8 cellular contexts compared by ENCODE assay signal in genomic region chr5:100777680-100778281, GRCh38.
DNase-seq lines count a peak whose midpoint lies in the region; ATAC-seq, FAIRE-seq and TF ChIP-seq lines count a peak whose summit lies in the region.

No MANE protein-coding gene starts in this region.

- H3K4me2 ChIP-seq in PC-3 (ENCODE audit: low read length) = peak overlapping the region; percentile 74
- H3K4me2 ChIP-seq in trophoblast cell (ENCODE audit: low read length) = no peak overlapping the region

- H3K27me3 ChIP-seq in AG04450 (ENCODE audit: control insufficient read depth, insufficient read depth, low read length) (no peaks in the 10 kb centered on the region), PC-3 (ENCODE audit: low read length) (no peaks in the 10 kb centered on the region), trophoblast cell (ENCODE audit: insufficient read depth, low read length) (no peaks in the 10 kb centered on the region)

- ATAC-seq in GM18861 (IDR thresholded peaks at IDR 0.05; ENCODE audit: unreplicated experiment) = peak; percentile 65
- peak; percentile 61 for ATAC-seq in HG03039 (IDR thresholded peaks at IDR 0.05; ENCODE audit: unreplicated experiment)
- peak; percentile 88 for ATAC-seq in PC-3

- POLR2A ChIA-PET in AG04450 (lab: Yijun Ruan, JAX) = interaction anchor here (0.8 kb wide), 1 partner anchor 24 kb away, joined by 3 read pairs; no protein-coding TSS in a partner anchor
- POLR2A ChIA-PET in PC-3 (lab: Charles Lee; ENCODE audit: unreplicated experiment) = interaction anchor here (0.6 kb wide), 1 partner anchor 19 kb away, joined by 4 read pairs; no protein-coding TSS in a partner anchor

- no peaks in the 10 kb centered on the region for H3K9me3 ChIP-seq in AG04450 (ENCODE audit: control insufficient read depth, insufficient read depth, low read length)
- no peaks in the 10 kb centered on the region for H3K9me3 ChIP-seq in PC-3 (ENCODE audit: low read length)
- no peaks in the 10 kb centered on the region for H3K9me3 ChIP-seq in trophoblast cell (ENCODE audit: insufficient read depth, low read depth, low read length)

- H3K4me3 ChIP-seq in AG04450 (ENCODE audit: low read depth, low read length) (no peak overlapping the region), PC-3 (ENCODE audit: low read length) (peak overlapping the region; percentile 19; the same call in 1 of the 2 replicates), trophoblast cell (ENCODE audit: low read depth, low read length) (no peak overlapping the region)

- no peak overlapping the region for H3K18ac ChIP-seq in trophoblast cell (ENCODE audit: low read length)

- H2AFZ ChIP-seq in PC-3 (ENCODE audit: low read length) (peak overlapping the region; percentile 53), trophoblast cell (ENCODE audit: insufficient read depth, low read length, poor library complexity) (no peak overlapping the region)

- H2BK120ac ChIP-seq in trophoblast cell (ENCODE audit: insufficient read depth, low read length, poor library complexity) = no peak overlapping the region

- H2AK5ac ChIP-seq in trophoblast cell (ENCODE audit: low read length) = no peak overlapping the region

- no peak overlapping the region for H3K23ac ChIP-seq in trophoblast cell (ENCODE audit: low read length)

- H4K20me1 ChIP-seq in PC-3 (ENCODE audit: low read length) = no peaks in the 10 kb centered on the region

- H4K8ac ChIP-seq in trophoblast cell (ENCODE audit: low read depth, low read length) = peak overlapping the region; percentile 38

- H2BK5ac ChIP-seq in trophoblast cell (ENCODE audit: low read depth, low read length, poor library complexity) = no peak overlapping the region

- H3K36me3 ChIP-seq in PC-3 (ENCODE audit: low read depth, low read length) = no peaks in the 10 kb centered on the region
- no peaks in the 10 kb centered on the region for H3K36me3 ChIP-seq in trophoblast cell (ENCODE audit: control insufficient read depth in 1 of 2, insufficient read depth in 2 of 2, low read length in 2 of 2)

- peak overlapping the region; percentile 42 for H3K9ac ChIP-seq in PC-3 (ENCODE audit: low read length)
- H3K9ac ChIP-seq in trophoblast cell (ENCODE audit: low read length) = no peak overlapping the region

- no peaks in the 10 kb centered on the region for H3F3A ChIP-seq in PC-3 (ENCODE audit: low read length, unreplicated experiment)

- intact Hi-C loops in PC-3 (cut with micrococcal nuclease) = loop anchor here (1.0 to 10.0 kb wide), 7 partner anchors 45 to 617 kb away; no protein-coding TSS in a partner anchor

- H4K12ac ChIP-seq in trophoblast cell (ENCODE audit: low read depth, low read length) = no peak overlapping the region

- TF ChIP-seq CTCF in AG04450 (IDR thresholded peaks at IDR 0.05; ENCODE audit: low read depth, low read length) (no peak), PC-3 (conservative IDR thresholded peaks at IDR 0.05; ENCODE audit: low read depth, low read length) (no peak)

- no peak overlapping the region for H3K4ac ChIP-seq in trophoblast cell (ENCODE audit: low read depth, low read length)

- peaks cover 29% of the 10 kb centered on the region for H3K4me1 ChIP-seq in PC-3 (ENCODE audit: insufficient read depth, low read length)
- H3K4me1 ChIP-seq in trophoblast cell (ENCODE audit: control insufficient read depth in 1 of 2, insufficient read depth in 2 of 2, low read length in 2 of 2) = no peaks in the 10 kb centered on the region

- no TSS peak for BruUV-seq in PC-3 (replicated peaks; lab: Mats Ljungman, UMichigan)

- H4K91ac ChIP-seq in trophoblast cell (ENCODE audit: low read depth, low read length) = no peak overlapping the region

- H3K27ac ChIP-seq in AG04450 (ENCODE audit: low read depth, low read length) (no peak overlapping the region), PC-3 (ENCODE audit: low read length) (peak overlapping the region; percentile 87), trophoblast cell (ENCODE audit: low read depth, low read length) (peak overlapping the region; percentile 6)

- H2BK12ac ChIP-seq in trophoblast cell (ENCODE audit: low read length) = peak overlapping the region; percentile 76

- H3K79me2 ChIP-seq in PC-3 (ENCODE audit: low read length) (no peaks in the 10 kb centered on the region), trophoblast cell (ENCODE audit: control insufficient read depth, insufficient read depth, low read length, poor library complexity) (no peaks in the 10 kb centered on the region)

- H3K14ac ChIP-seq in trophoblast cell (ENCODE audit: low read length) = no peak overlapping the region

- H3K79me1 ChIP-seq in trophoblast cell (ENCODE audit: low read length) = peaks cover 2% of the 10 kb centered on the region

- DNase-seq in AG04450 (ENCODE audit: low read depth, low spot score) (peak; percentile 58), PC-3 (peak; percentile 88), dermis blood vessel endothelial cell (peak; percentile 56), trophoblast cell (peak in 1 of 2 donors; percentile 39), GM12892 (ENCODE audit: insufficient read length) (no peak), NCI-H510A treated with DMSO at 0.1 percent for 48 hours (lab: John Stamatoyannopoulos, UW) (no peak)

- WGBS in trophoblast cell (ENCODE audit: extremely low coverage, insufficient coverage, insufficient read length) = no CpG with 5 or more reads among the region's 4 CpGs

- no peaks in the 10 kb centered on the region for H3K9me2 ChIP-seq in PC-3 (replicated peaks; ENCODE audit: low read length)

- TF ChIP-seq POLR2A in GM12892 (IDR thresholded peaks at IDR 0.05; ENCODE audit: low read depth, low read length) = no peak

- CTCF ChIA-PET in AG04450 (lab: Charles Lee) (no interaction called here), PC-3 (lab: Charles Lee) (interaction anchor here (0.6 kb wide), 1 partner anchor 125 kb away, joined by 4 read pairs; no protein-coding TSS in a partner anchor)

- FAIRE-seq in GM12892 (lab: Jason Lieb, UNC) = no peak

Comparison
In these comparisons a context has a peak if more than half of its experiments do, and no peak if none do; other contexts are left out.
1. DNase-seq: peak in AG04450 (single experiment), PC-3 (single experiment) and dermis blood vessel endothelial cell (single experiment); none in GM12892 (single experiment) and NCI-H510A treated with DMSO at 0.1 percent for 48 hours (single experiment).
2. Peak in every context shown above with its lines, with median percentiles within 50 percentile points of each other: ATAC-seq.